Comparison of ENCODE assay signal across 16 cellular contexts in genomic region chr11:75420224-75421034, GRCh38. TPM values are rescaled to one million over a fixed set of nuclear protein-coding genes. Genes with fewer than 3 reads are reported as not detected.
A peak's percentile ranks its signal among the peaks of the same experiment; 100 is the strongest.
DNase-seq lines count a peak whose midpoint lies in the region; TF ChIP-seq lines count a peak whose summit lies in the region.
"Had no signal": no experiment of that assay in that cellular context is flagged by ENCODE, and none has a peak within 500 bp of the region (broad histone marks: within the 10 kb centered on the region; RNA-seq: fewer than 3 reads in every experiment).

No MANE protein-coding gene starts in this region.

- no peak overlapping the region for H3K4ac ChIP-seq in mesenchymal stem cell (ENCODE audit: low read depth in 1 of 2, low read length in 2 of 2)

- peaks cover 19% of the 10 kb centered on the region for H3K79me1 ChIP-seq in mesenchymal stem cell (replicated peaks; ENCODE audit: low read length, poor library complexity, severe bottlenecking)

- 93% methylated on average over 14 of the region's 14 CpGs for WGBS in mesenchymal stem cell
- WGBS in transverse colon (ENCODE audit: low coverage in 1 of 2), 2 donors, result 55 to 80% methylated on average over 2 to 14 of the region's 14 CpGs

- H3K23ac ChIP-seq in mesenchymal stem cell (ENCODE audit: low read length in 2 of 2), result peak overlapping the region in 1 of 2 experiments; percentile 68

- H4K91ac ChIP-seq in mesenchymal stem cell (ENCODE audit: low read length), result no peak overlapping the region

- no peak for TF ChIP-seq POLR2A in transverse colon (IDR thresholded peaks at IDR 0.05)

- no peak overlapping the region for H3K4me3 ChIP-seq in mesenchymal stem cell (ENCODE audit: insufficient read depth in 1 of 2, low read depth in 1 of 2, low read length in 2 of 2)
- no peak overlapping the region for H3K4me3 ChIP-seq in transverse colon
- H3K4me3 ChIP-seq: coronary artery, esophagus squamous epithelium, left ventricle myocardium inferior, Peyer's patch had no signal

- no peak overlapping the region for H2BK15ac ChIP-seq in mesenchymal stem cell (ENCODE audit: low read depth, poor library complexity, severe bottlenecking)

- H2BK5ac ChIP-seq in mesenchymal stem cell (ENCODE audit: low read depth, low read length, poor library complexity, severe bottlenecking), result no peak overlapping the region

- H4K8ac ChIP-seq in mesenchymal stem cell (ENCODE audit: low read length), result no peak overlapping the region

- no peak overlapping the region for H2BK120ac ChIP-seq in mesenchymal stem cell (ENCODE audit: low read depth, low read length)

- H3K4me1 ChIP-seq in mesenchymal stem cell (ENCODE audit: control insufficient read depth, insufficient read depth, low read depth, low read length) (peaks cover 11% of the 10 kb centered on the region), transverse colon (peaks cover 0 to 35% (median 13%) of the 10 kb centered on the region in 4 donors)
- H3K4me1 ChIP-seq: Peyer's patch had no signal

- H3K27me3 ChIP-seq in mesenchymal stem cell (ENCODE audit: control insufficient read depth in 1 of 2, insufficient read depth in 1 of 2, low read length in 2 of 2) (no peaks in the 10 kb centered on the region), transverse colon (no peaks in the 10 kb centered on the region)
- H3K27me3 ChIP-seq: esophagus squamous epithelium, Peyer's patch had no signal

- in situ Hi-C loops in transverse colon (cut with MboI; ENCODE audit: low pct_ligation_motif_present in 1 of 4, low pct_unique_long_range_greater_than_20kb in 1 of 4, low sequenced_read_pairs in 3 of 4), result no loop called here

- intact Hi-C loops in transverse colon (cut with DNase I; ENCODE audit: low total_unique reads), result loop anchor here (10.0 kb wide), 1 partner anchor 444 kb away; no protein-coding TSS in a partner anchor

- no peak for TF ChIP-seq CTCF in transverse colon (IDR thresholded peaks at IDR 0.05)

- H3K18ac ChIP-seq in mesenchymal stem cell (ENCODE audit: low read depth in 1 of 2, low read length in 2 of 2), result peak overlapping the region in 1 of 2 experiments; percentile 42

- H3K9me3 ChIP-seq in mesenchymal stem cell (ENCODE audit: control insufficient read depth, low read length) (no peaks in the 10 kb centered on the region), transverse colon (no peaks in the 10 kb centered on the region)
- H3K9me3 ChIP-seq: esophagus squamous epithelium, left ventricle myocardium inferior, Peyer's patch had no signal

- POLR2A ChIA-PET in HEK293T (lab: Yijun Ruan, JAX), result interaction anchor here (2.0 kb wide), 1 partner anchor 20 kb away, joined by 4 read pairs; no protein-coding TSS in a partner anchor

- H3K14ac ChIP-seq in mesenchymal stem cell (ENCODE audit: low read length in 2 of 2), result peak overlapping the region in 1 of 2 experiments; percentile 85

- DNase-seq in NCI-H510A treated with DMSO at 0.1 percent for 48 hours (lab: John Stamatoyannopoulos, UW), result peak; percentile 36
- no peak for DNase-seq in NCI-H510A (lab: John Stamatoyannopoulos, UW)
- DNase-seq in mesenchymal stem cell, result no peak
- DNase-seq in transverse colon, result peak; percentile 35
- no peak for DNase-seq in HEK293T (ENCODE audit: extremely low spot score)
- no peak for DNase-seq in AML-193 (lab: John Stamatoyannopoulos, UW)
- no peak for DNase-seq in GM19240 (ENCODE audit: insufficient read length, low spot score)
- DNase-seq: ACHN; activated CD4-positive, alpha-beta T cell treated with anti-CD3 and anti-CD28 coated beads, Interleukin-2, amount 10 ng/mL, durations not matched to agents 7 days and 5 days; esophagus squamous epithelium; left ventricle myocardium inferior; NCI-H2081; Peyer's patch; stimulated activated naive CD4-positive, alpha-beta T cell had no signal

- H2AFZ ChIP-seq in mesenchymal stem cell (ENCODE audit: low read depth, low read length), result no peak overlapping the region

- peak overlapping the region; percentile 39 for H2AK5ac ChIP-seq in mesenchymal stem cell (ENCODE audit: low read length, severe bottlenecking)

- CTCF ChIA-PET in HEK293T (lab: Yijun Ruan, JAX), result no interaction called here

- H3K36me3 ChIP-seq in mesenchymal stem cell (ENCODE audit: control insufficient read depth in 1 of 2, insufficient read depth in 2 of 2, low read depth in 1 of 2, low read length in 2 of 2), result peaks cover 40 to 55% of the 10 kb centered on the region in 2 experiments
- no peaks in the 10 kb centered on the region for H3K36me3 ChIP-seq in transverse colon
- H3K36me3 ChIP-seq: Peyer's patch had no signal

- H2BK12ac ChIP-seq in mesenchymal stem cell (ENCODE audit: low read length in 2 of 2), result peak overlapping the region in 1 of 2 experiments; percentile 64

- no peak overlapping the region for H3K4me2 ChIP-seq in mesenchymal stem cell (ENCODE audit: low read length, poor library complexity, severe bottlenecking)

- H3K27ac ChIP-seq in angular gyrus (ENCODE audit: low read depth, low read length), result peak overlapping the region; percentile 83
- no peak overlapping the region for H3K27ac ChIP-seq in mesenchymal stem cell (ENCODE audit: low read length, poor library complexity, severe bottlenecking)
- H3K27ac ChIP-seq in transverse colon, result no peak overlapping the region
- H3K27ac ChIP-seq: esophagus squamous epithelium, left ventricle myocardium inferior, Peyer's patch had no signal

- no peak overlapping the region for H3K9ac ChIP-seq in mesenchymal stem cell (ENCODE audit: low read length)

- TF ChIP-seq EP300 in transverse colon (IDR thresholded peaks at IDR 0.05; ENCODE audit: low read depth), result no peak

TF ChIP-seq in HEK293T, 16 proteins besides CTCF, POLR2A, EP300 and RAD21:
- TF ChIP-seq L3MBTL2 (conservative IDR thresholded peaks at IDR 0.05), result no peak
- no peak for TF ChIP-seq SUZ12 (IDR thresholded peaks at IDR 0.05)
- TF ChIP-seq FOXK2 (IDR thresholded peaks at IDR 0.05), result no peak
- no peak for TF ChIP-seq NFRKB (IDR thresholded peaks at IDR 0.05)
- no peak for TF ChIP-seq FOXA1 (IDR thresholded peaks at IDR 0.05)
- no peak for TF ChIP-seq SP1 (IDR thresholded peaks at IDR 0.05)
- TF ChIP-seq TARDBP (IDR thresholded peaks at IDR 0.05), result no peak
- no peak for TF ChIP-seq CTBP1 (IDR thresholded peaks at IDR 0.05; ENCODE audit: borderline replicate concordance)

RNA-seq across cellular contexts. Expression of gene KLHL35, which starts 12.6 kb away (rescaled TPM):
- 0.26 TPM for polyA plus RNA-seq in mesenchymal stem cell (2013, experiment 1 of 2)
- 0.34 TPM for polyA plus RNA-seq in mesenchymal stem cell (2013, experiment 2 of 2)
- total RNA-seq in transverse colon, result under 1 TPM in 2 of 4 donors, not detected in 2; 0.27 to 0.32 TPM

RNA-seq across cellular contexts. Expression of gene RPS3, which starts 21.1 kb away (rescaled TPM):
- polyA plus RNA-seq in mesenchymal stem cell (2013, experiment 1 of 2), result 4,029 TPM
- polyA plus RNA-seq in mesenchymal stem cell (2013, experiment 2 of 2), result 4,151 TPM
- 1,000 to 10,000 TPM in 1 of 4 donors, 100 to 1,000 TPM in 3; 492 to 1,045 (median 813) TPM for total RNA-seq in transverse colon

Comparison
In these comparisons a context has a peak if more than half of its experiments do, and no peak if none do; other contexts are left out.
1. DNase-seq: peak in NCI-H510A treated with DMSO at 0.1 percent for 48 hours (single experiment) and transverse colon (single experiment); none in NCI-H510A (single experiment), mesenchymal stem cell (single experiment), HEK293T (single experiment), AML-193 (0 of 2) and GM19240 (single experiment).